Comparison of ENCODE assay signal across 9 cellular contexts in the genomic region with DNA sequence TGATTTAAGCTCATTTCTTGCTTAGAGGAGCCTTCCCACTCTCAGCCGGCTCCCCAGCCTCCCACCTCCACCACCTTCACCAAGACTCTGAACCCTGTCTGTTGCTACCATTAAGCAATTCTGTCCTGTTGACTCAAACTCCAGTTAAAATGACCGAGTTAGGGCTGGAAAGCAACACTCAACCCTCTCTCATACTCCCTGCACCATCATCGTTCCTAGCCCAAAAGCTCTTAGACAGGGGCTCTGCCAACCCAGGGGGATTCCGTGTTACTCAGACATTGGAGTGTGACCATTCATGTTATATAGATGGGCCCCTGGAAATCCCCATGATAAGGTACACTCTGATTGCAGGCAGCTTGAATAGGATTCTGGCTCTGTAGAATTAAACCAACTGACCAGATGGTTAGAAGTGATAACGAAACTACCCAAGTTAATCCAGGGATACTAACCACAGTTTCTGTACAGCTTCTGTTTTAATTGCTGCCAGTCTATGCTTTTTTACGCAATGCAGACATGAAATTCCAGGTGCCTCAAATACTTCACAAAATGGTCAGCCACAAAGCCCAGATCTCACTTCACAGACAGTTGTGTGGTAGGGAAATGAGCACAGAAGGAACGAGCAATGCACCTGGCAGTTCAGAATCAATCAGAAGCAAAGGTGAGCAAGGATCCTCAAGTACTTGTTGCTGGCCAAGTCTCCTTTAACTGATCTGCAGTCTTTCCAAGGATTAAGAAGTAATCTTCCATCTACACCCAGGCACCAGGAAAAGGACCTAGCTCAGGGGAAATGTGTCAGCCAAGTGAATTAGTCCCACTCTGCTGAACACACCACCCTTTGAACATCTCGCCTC. TPM values are rescaled to one million over a fixed set of nuclear protein-coding genes. Genes with fewer than 3 reads are reported as not detected.
DNase-seq lines count a peak whose midpoint lies in the region; ATAC-seq and TF ChIP-seq lines count a peak whose summit lies in the region.
"Had no signal": no experiment of that assay in that cellular context is flagged by ENCODE, and none has a peak within 500 bp of the region (broad histone marks: within the 10 kb centered on the region; RNA-seq: fewer than 3 reads in every experiment).

No MANE protein-coding gene starts in this region.

- H3K9me3 ChIP-seq in right lobe of liver, result no peaks in the 10 kb centered on the region

- ATAC-seq in HG02642 (IDR thresholded peaks at IDR 0.05; ENCODE audit: poor library complexity, unreplicated experiment) (peak; percentile 39), right lobe of liver (peak in 3 of 4 donors; percentile 9 to 49 (median 35)), HG03025 (IDR thresholded peaks at IDR 0.05; ENCODE audit: low FRiP score, unreplicated experiment) (no peak), HG02571 (IDR thresholded peaks at IDR 0.05; ENCODE audit: unreplicated experiment) (no peak)

- peaks cover 66% of the 10 kb centered on the region for H3K27me3 Mint-ChIP-seq in activated CD4-positive, alpha-beta memory T cell treated with anti-CD3 and anti-CD28 coated beads for 36 hours

- no peak for TF ChIP-seq POLR2A in right lobe of liver (IDR thresholded peaks at IDR 0.05)

- no peak overlapping the region for H3K27ac Mint-ChIP-seq in activated CD4-positive, alpha-beta memory T cell treated with anti-CD3 and anti-CD28 coated beads for 36 hours

- no peaks in the 10 kb centered on the region for H3K9me3 Mint-ChIP-seq in activated CD4-positive, alpha-beta memory T cell treated with anti-CD3 and anti-CD28 coated beads for 36 hours

- CTCF ChIA-PET in activated CD4-positive, alpha-beta memory T cell treated with anti-CD3 and anti-CD28 coated beads for 36 hours (lab: Charles Lee), result interaction anchor here (1.3 to 3.2 kb wide), 2 partner anchors 11 to 442 kb away, joined by 4 to 18 read pairs; no protein-coding TSS in a partner anchor

- H3K36me3 Mint-ChIP-seq in activated CD4-positive, alpha-beta memory T cell treated with anti-CD3 and anti-CD28 coated beads for 36 hours, result no peaks in the 10 kb centered on the region

- no peaks in the 10 kb centered on the region for H3K27me3 ChIP-seq in right lobe of liver

- H3K4me3 Mint-ChIP-seq in activated CD4-positive, alpha-beta memory T cell treated with anti-CD3 and anti-CD28 coated beads for 36 hours, result peak overlapping the region; percentile 64

- POLR2A ChIA-PET in activated CD4-positive, alpha-beta memory T cell treated with anti-CD3 and anti-CD28 coated beads for 36 hours (lab: Charles Lee), result interaction anchor here (1.3 kb wide), 1 partner anchor 25 kb away, joined by 3 read pairs; the partner anchor contains the start of gene COG1

- H3K4me1 Mint-ChIP-seq in activated CD4-positive, alpha-beta memory T cell treated with anti-CD3 and anti-CD28 coated beads for 36 hours (ENCODE audit: low read depth), result peaks cover 30% of the 10 kb centered on the region

- intact Hi-C loops in activated CD4-positive, alpha-beta memory T cell treated with anti-CD3 and anti-CD28 coated beads for 36 hours (cut with micrococcal nuclease), result no loop called here
- intact Hi-C loops in right lobe of liver (cut with DNase I), result no loop called here

- DNase-seq in GM10266 (ENCODE audit: extremely low spot score) (peak; percentile 57), right lobe of liver (no peak), HuH-7.5 (ENCODE audit: low spot score) (no peak), COLO668 (lab: John Stamatoyannopoulos, UW; ENCODE audit: unreplicated experiment) (no peak)
- DNase-seq in activated CD4-positive, alpha-beta memory T cell treated with anti-CD3 and anti-CD28 coated beads for 36 hours, result peak; percentile 31

- TF ChIP-seq CTCF in GM10266 (IDR thresholded peaks at IDR 0.05; ENCODE audit: control insufficient read depth, insufficient read depth, low read depth, missing control alignments) (no peak), right lobe of liver (IDR thresholded peaks at IDR 0.05) (no peak)

- no peak overlapping the region for H3K4me3 ChIP-seq in right lobe of liver
- H3K4me3 ChIP-seq: lung had no signal

- no peaks in the 10 kb centered on the region for H3K36me3 ChIP-seq in right lobe of liver

- no peak overlapping the region for H3K27ac ChIP-seq in right lobe of liver

- peaks cover 0 to 25% (median 0%) of the 10 kb centered on the region in 4 donors for H3K4me1 ChIP-seq in right lobe of liver

- 45% methylated on average over 7 of the region's 8 CpGs for WGBS in right lobe of liver (ENCODE audit: insufficient coverage, low coverage, low lambda C conversion rate, missing lambda C conversion rate)

RNA-seq across cellular contexts. Expression of gene SSTR2, which starts 2.1 kb away (rescaled TPM):
- total RNA-seq in activated CD4-positive, alpha-beta memory T cell treated with anti-CD3 and anti-CD28 coated beads for 36 hours, result under 1 TPM; 0.05 to 0.24 TPM
- total RNA-seq in right lobe of liver, result 1 to 10 TPM in 1 of 6 experiments, under 1 TPM in 5; 0.12 to 1.2 (median 0.51) TPM

RNA-seq across cellular contexts. Expression of gene COG1, which starts 25.9 kb away (rescaled TPM):
- total RNA-seq in activated CD4-positive, alpha-beta memory T cell treated with anti-CD3 and anti-CD28 coated beads for 36 hours, result 10 to 100 TPM; 29.8 to 30.6 TPM
- total RNA-seq in right lobe of liver, result 10 to 100 TPM; 10.5 to 24.7 (median 16.9) TPM

Comparison
In these comparisons a context has a peak if more than half of its experiments do, and no peak if none do; other contexts are left out.
1. DNase-seq: peak in GM10266 (single experiment) and activated CD4-positive, alpha-beta memory T cell treated with anti-CD3 and anti-CD28 coated beads for 36 hours (single experiment); none in right lobe of liver (0 of 3), HuH-7.5 (single experiment) and COLO668 (single experiment).
2. ATAC-seq: peak in HG02642 (single experiment) and right lobe of liver (3 of 4); none in HG03025 (single experiment) and HG02571 (single experiment).